In the genomic region with DNA sequence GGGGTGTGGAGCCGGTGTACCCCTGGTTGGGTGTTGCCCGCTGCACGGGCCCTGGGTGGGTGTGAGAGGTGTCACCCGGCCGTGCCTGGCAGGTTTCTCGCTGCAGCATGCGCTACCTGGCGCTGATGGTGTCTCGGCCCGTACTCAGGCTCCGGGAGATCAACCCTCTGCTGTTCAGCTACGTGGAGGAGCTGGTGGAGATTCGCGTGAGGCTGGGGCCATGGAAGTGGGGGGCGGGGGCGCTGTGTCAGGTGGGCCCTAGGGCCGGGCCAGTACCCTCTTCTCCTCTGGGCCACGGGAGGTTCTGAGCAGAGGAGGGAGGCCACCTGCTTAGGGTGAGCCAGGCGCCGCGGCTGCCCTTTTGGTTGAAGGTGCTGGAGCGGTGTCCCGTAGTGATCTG, we compare ENCODE assay signal across 17 cellular contexts.
"Had no signal": no experiment of that assay in that cellular context is flagged by ENCODE, and none has a peak within 500 bp of the region (broad histone marks: within the 10 kb centered on the region; RNA-seq: fewer than 3 reads in every experiment).

No MANE protein-coding gene starts in this region.

- DNase-seq: dermis blood vessel endothelial cell; dorsolateral prefrontal cortex; effector CD4-positive, alpha-beta T cell; effector memory CD4-positive, alpha-beta T cell; foreskin keratinocyte; heart right ventricle; hippocampal formation; left cardiac atrium; left ventricle myocardium superior; lower lobe of right lung; mesenchymal stem cell; mucosa of descending colon had no signal

- H3K4me3 Mint-ChIP-seq: mesothelial cell of epicardium had no signal

- H3K27ac Mint-ChIP-seq: mesothelial cell of epicardium had no signal

- H3K27ac ChIP-seq: coronary artery, dorsolateral prefrontal cortex, esophagus muscularis mucosa, foreskin keratinocyte, gastroesophageal sphincter, heart right ventricle, left lung, lower lobe of right lung had no signal

- H3K4me1 Mint-ChIP-seq: mesothelial cell of epicardium had no signal

- H3K4me3 ChIP-seq: coronary artery, dorsolateral prefrontal cortex, esophagus muscularis mucosa, gastroesophageal sphincter, heart right ventricle, left lung, lower lobe of right lung, mucosa of descending colon had no signal

- H3K9me3 ChIP-seq: esophagus muscularis mucosa, gastroesophageal sphincter, heart right ventricle, left lung, lower lobe of right lung, mucosa of descending colon had no signal

- H3K4me1 ChIP-seq: esophagus muscularis mucosa, foreskin keratinocyte, gastroesophageal sphincter, lower lobe of right lung had no signal

- ATAC-seq: foreskin keratinocyte, gastroesophageal sphincter, heart right ventricle, left cardiac atrium, left lung, left ventricle myocardium superior, lower lobe of right lung, mucosa of descending colon had no signal

- H3K27me3 ChIP-seq: dorsolateral prefrontal cortex, esophagus muscularis mucosa, foreskin keratinocyte, gastroesophageal sphincter, heart right ventricle, left lung had no signal

- H3K9me3 Mint-ChIP-seq: mesothelial cell of epicardium had no signal
